Comparison of ENCODE assay signal across 1 cellular context in the genomic region with DNA sequence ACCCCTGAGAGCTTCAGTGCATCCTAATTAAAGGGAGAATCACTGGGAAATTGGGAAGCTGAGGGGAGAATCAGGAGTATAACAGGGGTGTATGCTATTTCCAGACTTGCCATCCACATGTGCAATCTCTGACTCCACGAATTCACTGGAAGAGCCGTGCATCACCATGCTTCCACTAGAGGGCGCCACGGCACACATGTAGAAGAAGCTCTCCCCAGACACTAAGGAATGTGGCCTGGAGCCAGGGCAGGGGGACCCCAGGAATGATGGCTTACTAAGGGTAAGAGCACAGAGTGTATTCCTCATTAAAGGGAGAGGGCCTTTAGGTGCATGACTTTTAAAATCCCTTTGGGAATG.
TF ChIP-seq lines count a peak whose summit lies in the region.

No MANE protein-coding gene starts in this region.

TF ChIP-seq in GM23338, 12 proteins besides CTCF, POLR2A, EP300 and RAD21 (continued from another document):
- TF ChIP-seq POLR2AphosphoS5 (IDR thresholded peaks at IDR 0.05; ENCODE audit: low read depth) = no peak
- TF ChIP-seq STAT1 (IDR thresholded peaks at IDR 0.05; ENCODE audit: unreplicated experiment) = no peak
